In genomic region chr12:64658892-64659481, GRCh38 we compare ENCODE assay signal across 15 cellular contexts. TPM values are rescaled to one million over a fixed set of nuclear protein-coding genes. Genes with fewer than 3 reads are reported as not detected.
DNase-seq lines count a peak whose midpoint lies in the region; ATAC-seq and TF ChIP-seq lines count a peak whose summit lies in the region.
"Had no signal": no experiment of that assay in that cellular context is flagged by ENCODE, and none has a peak within 500 bp of the region (broad histone marks: within the 10 kb centered on the region; RNA-seq: fewer than 3 reads in every experiment).

No MANE protein-coding gene starts in this region.

- DNase-seq in CD4-positive, alpha-beta T cell, result no peak
- DNase-seq in T-cell, result no peak
- DNase-seq in endothelial cell (ENCODE audit: low spot score), result no peak
- no peak for DNase-seq in KBM-7
- no peak for DNase-seq in NOMO-1 treated with DMSO at 0.1 percent for 48 hours (lab: John Stamatoyannopoulos, UW; ENCODE audit: unreplicated experiment)
- DNase-seq in activated effector memory CD4-positive, alpha-beta T cell treated with anti-CD3 and anti-CD28 coated beads, Interleukin-2, amount 50 U/mL, for 16 hours, result no peak
- DNase-seq: anterior cingulate cortex; GF-D8; HFFc6; MV-4-11; NCI-H226; stimulated activated CD4-positive, alpha-beta T cell treated with anti-CD3 and anti-CD28 coated beads, Interleukin-4, amount 100 ng/mL, for 24 hours; T-helper 9 cell had no signal

- TF ChIP-seq CTCF in CD4-positive, alpha-beta T cell (IDR thresholded peaks at IDR 0.05), result no peak
- TF ChIP-seq CTCF in endothelial cell (IDR thresholded peaks at IDR 0.05; ENCODE audit: unreplicated experiment) (no peak), nephron (IDR thresholded peaks at IDR 0.05; ENCODE audit: unreplicated experiment in 3 of 3) (no peak)

- no peak for ATAC-seq in CD4-positive, alpha-beta T cell (ENCODE audit: poor library complexity)
- ATAC-seq in T-cell (replicated peaks in 1 of 4) (no peak), HG03280 (IDR thresholded peaks at IDR 0.05; ENCODE audit: unreplicated experiment) (no peak)

- CTCF ChIA-PET in CD4-positive, alpha-beta T cell (lab: Charles Lee), result no interaction called here
- CTCF ChIA-PET in T-cell (lab: Charles Lee), result interaction anchor here in 1 of 2 donors (0.8 kb wide), 1 partner anchor 9 kb away, joined by 3 read pairs; no protein-coding TSS in a partner anchor

- H3K9me3 ChIP-seq in CD4-positive, alpha-beta T cell (ENCODE audit: control insufficient read depth, low read length), result no peaks in the 10 kb centered on the region

- H3K27ac ChIP-seq in CD4-positive, alpha-beta T cell (ENCODE audit: low read depth, low read length), result peak overlapping the region; percentile 58

- peaks cover 87% of the 10 kb centered on the region for H3K4me1 Mint-ChIP-seq in CD4-positive, alpha-beta T cell (ENCODE audit: low read depth)
- H3K4me1 Mint-ChIP-seq in T-cell (peaks cover 88 to 94% (median 92%) of the 10 kb centered on the region in 3 donors), endothelial cell (ENCODE audit: unreplicated experiment) (peaks cover 27% of the 10 kb centered on the region), nephron (peaks cover 44% of the 10 kb centered on the region)

- peak overlapping the region; percentile 44 for H3K4me3 Mint-ChIP-seq in CD4-positive, alpha-beta T cell
- H3K4me3 Mint-ChIP-seq in T-cell, result peak overlapping the region in 1 of 3 donors; percentile 64
- H3K4me3 Mint-ChIP-seq in endothelial cell (ENCODE audit: unreplicated experiment), result no peak overlapping the region
- no peak overlapping the region for H3K4me3 Mint-ChIP-seq in nephron
- H3K4me3 Mint-ChIP-seq: HFFc6 had no signal

- in situ Hi-C loops in KBM-7 (cut with MboI; ENCODE audit: low pct_unique_long_range_greater_than_20kb, low sequenced_read_pairs), result no loop called here

- H3K9me3 Mint-ChIP-seq in CD4-positive, alpha-beta T cell, result no peaks in the 10 kb centered on the region
- no peaks in the 10 kb centered on the region for H3K9me3 Mint-ChIP-seq in T-cell
- H3K9me3 Mint-ChIP-seq in endothelial cell (ENCODE audit: unreplicated experiment), result no peaks in the 10 kb centered on the region
- H3K9me3 Mint-ChIP-seq in nephron, result no peaks in the 10 kb centered on the region
- H3K9me3 Mint-ChIP-seq: HFFc6 had no signal

- no peaks in the 10 kb centered on the region for H3K27me3 Mint-ChIP-seq in CD4-positive, alpha-beta T cell
- no peaks in the 10 kb centered on the region for H3K27me3 Mint-ChIP-seq in T-cell
- no peaks in the 10 kb centered on the region for H3K27me3 Mint-ChIP-seq in endothelial cell (ENCODE audit: unreplicated experiment)
- peaks cover 5% of the 10 kb centered on the region for H3K27me3 Mint-ChIP-seq in nephron (ENCODE audit: low read depth)

- H3K27ac Mint-ChIP-seq in CD4-positive, alpha-beta T cell, result peak overlapping the region; percentile 93
- peak overlapping the region; percentile 87 to 91 for H3K27ac Mint-ChIP-seq in T-cell
- peak overlapping the region; percentile 25 for H3K27ac Mint-ChIP-seq in endothelial cell (ENCODE audit: unreplicated experiment)
- peak overlapping the region in 2 of 3 experiments; percentile 22 to 73 for H3K27ac Mint-ChIP-seq in nephron
- H3K27ac Mint-ChIP-seq: HFFc6 had no signal

- no peaks in the 10 kb centered on the region for H3K27me3 ChIP-seq in CD4-positive, alpha-beta T cell (ENCODE audit: control insufficient read depth, insufficient read depth, low read length)

- intact Hi-C loops in CD4-positive, alpha-beta T cell (cut with DNase I, micrococcal nuclease), result loop anchor here in 1 of 2 experiments (5.0 kb wide), 1 partner anchor 38 kb away; no protein-coding TSS in a partner anchor

- POLR2A ChIA-PET in CD4-positive, alpha-beta T cell (lab: Charles Lee), result interaction anchor here (0.7 to 34.4 kb wide), 4 partner anchors 10 to 30 kb away, joined by 3 to 808 read pairs (median 9); no protein-coding TSS in a partner anchor
- POLR2A ChIA-PET in T-cell (lab: Charles Lee), result interaction anchor here in 1 of 2 donors (1.6 kb wide), 1 partner anchor 11 kb away, joined by 4 read pairs; no protein-coding TSS in a partner anchor

- peaks cover 57% of the 10 kb centered on the region for H3K36me3 Mint-ChIP-seq in CD4-positive, alpha-beta T cell (ENCODE audit: low read depth)
- H3K36me3 Mint-ChIP-seq in T-cell, result peaks cover 36% of the 10 kb centered on the region
- H3K36me3 Mint-ChIP-seq in endothelial cell (ENCODE audit: low read depth, unreplicated experiment), result peaks cover 3% of the 10 kb centered on the region
- no peaks in the 10 kb centered on the region for H3K36me3 Mint-ChIP-seq in nephron (ENCODE audit: low read depth)

RNA-seq across cellular contexts. Expression of gene RASSF3, which starts 48.7 kb away (rescaled TPM):
- total RNA-seq in CD4-positive, alpha-beta T cell, result 100 to 1,000 TPM; 118 to 127 TPM
- 100 to 1,000 TPM; 113 to 167 (median 149) TPM for total RNA-seq in T-cell
- 43.5 TPM for total RNA-seq in endothelial cell (ENCODE audit: unreplicated experiment)

Comparison
In these comparisons a context has a peak if more than half of its experiments do, and no peak if none do; other contexts are left out.
1. H3K27ac Mint-ChIP-seq: peak in every context shown above with its lines; median percentile 93 in CD4-positive, alpha-beta T cell; 89 in T-cell; 48 in nephron; 25 in endothelial cell.